29 cellular contexts compared by ENCODE assay signal in the genomic region with DNA sequence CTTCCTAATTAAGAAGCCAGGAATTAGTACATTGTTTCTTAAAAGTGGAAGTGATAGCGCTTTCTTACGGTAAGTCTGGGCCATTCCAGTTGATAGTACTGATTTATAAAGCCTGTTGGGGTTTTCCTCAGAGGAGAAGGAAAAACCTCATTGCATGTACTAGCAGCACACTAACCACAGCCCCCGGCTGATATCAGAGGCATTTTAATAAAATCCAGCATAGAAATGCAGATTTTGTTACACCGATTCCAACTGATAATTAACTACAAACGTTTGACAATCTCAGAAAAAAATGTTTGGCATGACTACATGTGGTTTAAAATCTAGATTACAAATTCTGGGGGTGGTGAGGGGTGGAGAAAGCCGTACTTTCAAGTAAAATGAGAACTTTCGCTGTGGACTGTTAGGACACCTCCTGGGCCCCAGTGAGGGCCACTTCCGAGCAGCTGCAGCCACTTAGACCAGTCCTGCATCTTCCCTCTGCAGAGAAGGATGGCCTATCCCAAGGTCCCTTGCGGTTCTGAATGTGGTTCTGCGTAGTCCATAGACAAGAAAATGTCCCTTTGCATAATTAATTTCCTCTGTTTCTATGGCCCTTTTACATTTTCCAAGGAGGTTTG.
"Had no signal": no experiment of that assay in that cellular context is flagged by ENCODE, and none has a peak within 500 bp of the region (broad histone marks: within the 10 kb centered on the region; RNA-seq: fewer than 3 reads in every experiment).

No MANE protein-coding gene starts in this region.

- H3K27me3 ChIP-seq: foreskin keratinocyte, hepatocyte, pancreas, right atrium auricular region, tibial artery had no signal

- H3K9me3 Mint-ChIP-seq: activated B cell treated with CpG ODN at 0.5 μM for 24 hours; activated T-cell treated with anti-CD3 and anti-CD28 coated beads, Interleukin-2, amount 50 U/mL, for 24 hours; activated T-helper 17 cell treated with anti-CD3 and anti-CD28 coated beads, Interleukin-2, amount 50 U/mL, for 72 hours had no signal

- H3K79me2 ChIP-seq: hepatocyte had no signal

- FAIRE-seq: pancreas had no signal

- H2AFZ ChIP-seq: hepatocyte had no signal

- H3K9me3 ChIP-seq: left ventricle myocardium inferior, pancreas, psoas muscle, right atrium auricular region, tibial artery had no signal

- H3K27ac Mint-ChIP-seq: activated B cell treated with CpG ODN at 0.5 μM for 24 hours; activated CD4-positive, alpha-beta T cell treated with anti-CD3 and anti-CD28 coated beads for 36 hours; activated naive CD8-positive, alpha-beta T cell; activated T-cell treated with anti-CD3 and anti-CD28 coated beads, Interleukin-2, amount 50 U/mL, for 24 hours; activated T-helper 17 cell treated with anti-CD3 and anti-CD28 coated beads, Interleukin-2, amount 50 U/mL, for 72 hours; brain; immature natural killer cell; natural killer cell treated with Interleukin-12 subunit alpha and Interleukin-12 subunit beta and Interleukin-15 and Interleukin-18, amount 100 ng/mL, for 72 hours; stimulated activated naive CD8-positive, alpha-beta T cell treated with anti-CD3 and anti-CD28 coated beads, Interleukin-15, Interleukin-2, amounts not matched to agents 100 ng/mL and 50 ng/mL, for 24 hours; T-helper 17 cell had no signal

- H3K4me1 Mint-ChIP-seq: activated CD4-positive, alpha-beta T cell treated with anti-CD3 and anti-CD28 coated beads for 36 hours; activated T-helper 17 cell treated with anti-CD3 and anti-CD28 coated beads, Interleukin-2, amount 50 U/mL, for 72 hours; immature natural killer cell; T-helper 17 cell had no signal

- H3K27me3 Mint-ChIP-seq: brain, T-helper 17 cell had no signal

- DNase-seq: activated B cell treated with CpG ODN at 0.5 μM for 24 hours; activated CD4-positive, alpha-beta T cell treated with anti-CD3 and anti-CD28 coated beads for 36 hours; activated CD4-positive, alpha-beta T cell treated with anti-CD3 and anti-CD28 coated beads, Interleukin-2, amount 50 U/mL, for 4 hours; activated CD8-positive, alpha-beta memory T cell treated with anti-CD3 and anti-CD28 coated beads for 24 hours; activated CD8-positive, alpha-beta memory T cell treated with anti-CD3 and anti-CD28 coated beads, Interleukin-2, amount 50 U/mL, for 4 hours; activated naive CD4-positive, alpha-beta T cell; activated T-cell treated with anti-CD3 and anti-CD28 coated beads, Interleukin-2, amount 50 U/mL, for 24 hours; amniotic stem cell; caudate nucleus; dermis blood vessel endothelial cell; effector memory CD4-positive, alpha-beta T cell; foreskin keratinocyte; glutamatergic neuron; immature natural killer cell; kidney glomerular epithelial cell; left ventricle myocardium inferior; mammary epithelial cell; pancreas; psoas muscle; stimulated activated CD4-positive, alpha-beta T cell treated with anti-CD3 and anti-CD28 coated beads, Interleukin-12 subunit alpha, Interleukin-12 subunit beta, amount 100 ng/mL, for 4 hours; T-helper 17 cell; tibial artery had no signal

- H3K4me3 ChIP-seq: hepatocyte, left ventricle myocardium inferior, pancreas, psoas muscle, right atrium auricular region, tibial artery had no signal

- H3K36me3 ChIP-seq: left ventricle myocardium inferior, pancreas, right atrium auricular region, tibial artery had no signal

- H3K27ac ChIP-seq: foreskin keratinocyte, hepatocyte, left ventricle myocardium inferior, pancreas, psoas muscle, right atrium auricular region, tibial artery had no signal

- H3K4me2 ChIP-seq: hepatocyte had no signal

- H3K4me1 ChIP-seq: foreskin keratinocyte, pancreas, psoas muscle, right atrium auricular region had no signal

- ATAC-seq: activated CD4-positive, alpha-beta T cell treated with anti-CD3 and anti-CD28 coated beads for 36 hours; activated T-helper 17 cell treated with anti-CD3 and anti-CD28 coated beads, Interleukin-2, amount 50 U/mL, for 72 hours; foreskin keratinocyte; natural killer cell treated with Interleukin-12 subunit alpha and Interleukin-12 subunit beta and Interleukin-15 and Interleukin-18, amount 100 ng/mL, for 72 hours; psoas muscle; T-helper 17 cell had no signal

- H3K36me3 Mint-ChIP-seq: activated naive CD8-positive, alpha-beta T cell; brain; natural killer cell treated with Interleukin-12 subunit alpha and Interleukin-12 subunit beta and Interleukin-15 and Interleukin-18, amount 100 ng/mL, for 72 hours had no signal

- H3K4me3 Mint-ChIP-seq: activated B cell treated with CpG ODN at 0.5 μM for 24 hours; activated CD4-positive, alpha-beta T cell treated with anti-CD3 and anti-CD28 coated beads for 36 hours; activated naive CD8-positive, alpha-beta T cell; activated T-cell treated with anti-CD3 and anti-CD28 coated beads, Interleukin-2, amount 50 U/mL, for 24 hours; activated T-helper 17 cell treated with anti-CD3 and anti-CD28 coated beads, Interleukin-2, amount 50 U/mL, for 72 hours; brain; immature natural killer cell; natural killer cell treated with Interleukin-12 subunit alpha and Interleukin-12 subunit beta and Interleukin-15 and Interleukin-18, amount 100 ng/mL, for 72 hours; stimulated activated naive CD8-positive, alpha-beta T cell treated with anti-CD3 and anti-CD28 coated beads, Interleukin-15, Interleukin-2, amounts not matched to agents 100 ng/mL and 50 ng/mL, for 24 hours; T-helper 17 cell had no signal
